In genomic region chr11:14541180-14541579, GRCh38 we compare ENCODE assay signal across 12 cellular contexts. TPM values are rescaled to one million over a fixed set of nuclear protein-coding genes. Genes with fewer than 3 reads are reported as not detected.
DNase-seq lines count a peak whose midpoint lies in the region; ATAC-seq and TF ChIP-seq lines count a peak whose summit lies in the region.
"Had no signal": no experiment of that assay in that cellular context is flagged by ENCODE, and none has a peak within 500 bp of the region (broad histone marks: within the 10 kb centered on the region; RNA-seq: fewer than 3 reads in every experiment).

No MANE protein-coding gene starts in this region.

- no peaks in the 10 kb centered on the region for H3K9me3 Mint-ChIP-seq in naive thymus-derived CD8-positive, alpha-beta T cell
- H3K9me3 Mint-ChIP-seq: IgD-negative memory B cell had no signal

- H3K27ac ChIP-seq in BLaER1 treated with 17β-estradiol and CSF1 and Interleukin-3, amounts not matched to agents 10 nM and 100 nM, result peak overlapping the region; percentile 34 to 96 (median 84); a peak in 21 of 22 replicates
- H3K27ac ChIP-seq in OCI-LY1 (ENCODE audit: low read depth, low read length, poor library complexity, severe bottlenecking) (peak overlapping the region; percentile 52), esophagus squamous epithelium (peak overlapping the region; percentile 11 to 78 (median 71))

- peaks cover 7 to 98% (median 87%) of the 10 kb centered on the region in 10 experiments for H3K4me1 ChIP-seq in BLaER1 treated with 17β-estradiol and CSF1 and Interleukin-3, amounts not matched to agents 10 nM and 100 nM
- H3K4me1 ChIP-seq in OCI-LY1 (ENCODE audit: insufficient read depth, low read length, severe bottlenecking) (peaks cover 61% of the 10 kb centered on the region), esophagus squamous epithelium (peaks cover 0 to 35% (median 0%) of the 10 kb centered on the region in 3 donors)

- TF ChIP-seq CTCF in OCI-LY1 (IDR thresholded peaks at IDR 0.05; ENCODE audit: low read length) (no peak), esophagus squamous epithelium (IDR thresholded peaks at IDR 0.05) (no peak), GM13976 (IDR thresholded peaks at IDR 0.05; ENCODE audit: borderline replicate concordance, control extremely low read depth, extremely low read depth, insufficient read depth, missing control alignments) (no peak)

- H3K4me3 Mint-ChIP-seq in naive thymus-derived CD8-positive, alpha-beta T cell, result peak overlapping the region in 1 of 10 donors; percentile 23
- H3K4me3 Mint-ChIP-seq: B cell, IgD-negative memory B cell had no signal

- DNase-seq in esophagus squamous epithelium (lab: John Stamatoyannopoulos, UW) (no peak), NCI-H1694 treated with DMSO at 0.1 percent for 48 hours (lab: John Stamatoyannopoulos, UW) (no peak), AG08396 (ENCODE audit: low spot score) (no peak), GM13976 (ENCODE audit: low spot score) (no peak)
- DNase-seq in naive thymus-derived CD8-positive, alpha-beta T cell, result no peak
- DNase-seq in effector CD8-positive, alpha-beta T cell (lab: John Stamatoyannopoulos, UW), result no peak
- DNase-seq: NCI-H510A, retina had no signal

- intact Hi-C loops in esophagus squamous epithelium (cut with DNase I), result no loop called here

- POLR2A ChIA-PET in naive thymus-derived CD8-positive, alpha-beta T cell (lab: Charles Lee), result interaction anchor here (1.4 to 1.7 kb wide), 3 partner anchors 21 to 103 kb away, joined by 3 to 12 read pairs (median 4); no protein-coding TSS in a partner anchor

- H3K9me3 ChIP-seq in BLaER1 treated with 17β-estradiol and CSF1 and Interleukin-3, amounts not matched to agents 10 nM and 100 nM (replicated peaks in 1 of 11), result peaks cover 0 to 20% (median 0%) of the 10 kb centered on the region in 11 experiments; a peak in 8 of 22 replicates
- H3K9me3 ChIP-seq in OCI-LY1 (ENCODE audit: low read length), result no peaks in the 10 kb centered on the region
- H3K9me3 ChIP-seq in esophagus squamous epithelium, result no peaks in the 10 kb centered on the region

- TF ChIP-seq POLR2A in esophagus squamous epithelium (IDR thresholded peaks at IDR 0.05), result no peak

- H3K9me2 ChIP-seq in OCI-LY1 (ENCODE audit: low read depth, low read length), result no peaks in the 10 kb centered on the region

- H3K27me3 Mint-ChIP-seq in naive thymus-derived CD8-positive, alpha-beta T cell, result no peaks in the 10 kb centered on the region
- H3K27me3 Mint-ChIP-seq: IgD-negative memory B cell had no signal

- no peak for ATAC-seq in naive thymus-derived CD8-positive, alpha-beta T cell

- peak overlapping the region in 10 of 11 experiments; percentile 8 to 82 (median 74); a peak in 18 of 22 replicates for H3K4me2 ChIP-seq in BLaER1 treated with 17β-estradiol and CSF1 and Interleukin-3, amounts not matched to agents 10 nM and 100 nM
- H3K4me2 ChIP-seq in OCI-LY1 (ENCODE audit: low read length), result no peak overlapping the region

- H4K20me1 ChIP-seq in BLaER1 treated with 17β-estradiol and CSF1 and Interleukin-3, amounts not matched to agents 10 nM and 100 nM, result no peaks in the 10 kb centered on the region
- H4K20me1 ChIP-seq in OCI-LY1 (ENCODE audit: insufficient read depth, low read length), result no peaks in the 10 kb centered on the region

- peaks cover 21 to 66% (median 53%) of the 10 kb centered on the region in 4 donors for H3K4me1 Mint-ChIP-seq in naive thymus-derived CD8-positive, alpha-beta T cell

- H2AFZ ChIP-seq in OCI-LY1 (ENCODE audit: low read length), result peak overlapping the region; percentile 66; the same call in 1 of the 2 replicates

- H3F3A ChIP-seq in OCI-LY1 (ENCODE audit: insufficient read depth, low read length), result no peaks in the 10 kb centered on the region

- peaks cover 0 to 4% (median 0%) of the 10 kb centered on the region in 11 experiments; a peak in 1 of 22 replicates for H3K36me3 ChIP-seq in BLaER1 treated with 17β-estradiol and CSF1 and Interleukin-3, amounts not matched to agents 10 nM and 100 nM
- H3K36me3 ChIP-seq in OCI-LY1 (ENCODE audit: insufficient read depth, low read length) (no peaks in the 10 kb centered on the region), esophagus squamous epithelium (no peaks in the 10 kb centered on the region)

- peak overlapping the region in 7 of 11 experiments; percentile 24 to 56 (median 42); a peak in 7 of 22 replicates for H3K9ac ChIP-seq in BLaER1 treated with 17β-estradiol and CSF1 and Interleukin-3, amounts not matched to agents 10 nM and 100 nM
- H3K9ac ChIP-seq in OCI-LY1 (ENCODE audit: low read length), result no peak overlapping the region

- no peaks in the 10 kb centered on the region for H3K27me3 ChIP-seq in BLaER1 treated with 17β-estradiol and CSF1 and Interleukin-3, amounts not matched to agents 10 nM and 100 nM
- no peaks in the 10 kb centered on the region for H3K27me3 ChIP-seq in OCI-LY1 (ENCODE audit: insufficient read depth, low read length)
- no peaks in the 10 kb centered on the region for H3K27me3 ChIP-seq in esophagus squamous epithelium

- in situ Hi-C loops in GM13976 (cut with MboI; ENCODE audit: low sequenced_read_pairs, unreplicated experiment), result loop anchor here (10.0 kb wide), 2 partner anchors 224 to 354 kb away; partner anchors contain the start of gene CYP2R1

- H3K27ac Mint-ChIP-seq in naive thymus-derived CD8-positive, alpha-beta T cell, result peak overlapping the region in 8 of 10 donors; percentile 31 to 91 (median 66)
- H3K27ac Mint-ChIP-seq: B cell, IgD-negative memory B cell had no signal

- H3K36me3 Mint-ChIP-seq in naive thymus-derived CD8-positive, alpha-beta T cell, result no peaks in the 10 kb centered on the region
- H3K36me3 Mint-ChIP-seq: IgD-negative memory B cell had no signal

- 38 to 43% methylated on average over 4 of the region's 4 CpGs for WGBS in esophagus squamous epithelium, 2 donors

- no peaks in the 10 kb centered on the region for H3K79me2 ChIP-seq in OCI-LY1 (ENCODE audit: insufficient read depth, low read length)

- no peak overlapping the region for H3K4me3 ChIP-seq in BLaER1 treated with 17β-estradiol and CSF1 and Interleukin-3, amounts not matched to agents 10 nM and 100 nM
- no peak overlapping the region for H3K4me3 ChIP-seq in OCI-LY1 (ENCODE audit: low read depth, low read length, poor library complexity, severe bottlenecking)
- peak overlapping the region in 1 of 4 donors; percentile 4 for H3K4me3 ChIP-seq in esophagus squamous epithelium

RNA-seq across cellular contexts. Expression of gene PSMA1, which starts 21.0 kb away (rescaled TPM):
- 100 to 1,000 TPM in 3 of 4 donors, 10 to 100 TPM in 1; 72.0 to 127 (median 114) TPM for total RNA-seq in esophagus squamous epithelium
- 100 to 1,000 TPM; 150 to 152 TPM for total RNA-seq in naive thymus-derived CD8-positive, alpha-beta T cell
- 100 to 1,000 TPM; 154 to 159 (median 156) TPM for polyA plus RNA-seq in naive thymus-derived CD8-positive, alpha-beta T cell

RNA-seq across cellular contexts. Expression of gene COPB1, which starts 41.6 kb away (rescaled TPM):
- 100 to 1,000 TPM in 2 of 4 donors, 10 to 100 TPM in 2; 60.9 to 118 (median 102) TPM for total RNA-seq in esophagus squamous epithelium
- total RNA-seq in naive thymus-derived CD8-positive, alpha-beta T cell, result 10 to 100 TPM; 78.3 to 79.6 TPM
- 10 to 100 TPM; 46.6 to 67.7 (median 64.9) TPM for polyA plus RNA-seq in naive thymus-derived CD8-positive, alpha-beta T cell
